Comparison of ENCODE assay signal across 1 cellular context in the genomic region with DNA sequence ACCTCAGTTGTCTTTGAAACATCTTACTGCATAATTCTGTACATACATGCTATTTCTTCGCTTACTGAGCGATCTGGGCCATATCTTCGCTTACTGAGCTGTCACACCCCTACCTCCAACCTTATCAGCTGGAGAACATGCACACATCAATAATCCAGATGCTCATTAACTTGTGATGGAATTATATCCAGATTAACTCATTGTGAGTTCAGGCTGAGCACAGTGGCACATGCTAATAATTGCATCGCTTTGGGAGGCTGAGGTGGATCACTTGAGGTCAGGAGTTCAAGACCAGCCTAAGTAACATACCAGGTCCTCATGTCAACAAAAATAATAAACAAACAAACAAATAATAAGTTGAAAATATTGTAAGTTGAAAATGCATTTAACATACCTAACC.
A peak's percentile ranks its signal among the peaks of the same experiment; 100 is the strongest.
TF ChIP-seq lines count a peak whose summit lies in the region.

No MANE protein-coding gene starts in this region.

TF ChIP-seq in K562, 482 proteins besides CTCF, POLR2A, EP300 and RAD21 (continued from another document and continues in another):
- TF ChIP-seq, protein P1, sequence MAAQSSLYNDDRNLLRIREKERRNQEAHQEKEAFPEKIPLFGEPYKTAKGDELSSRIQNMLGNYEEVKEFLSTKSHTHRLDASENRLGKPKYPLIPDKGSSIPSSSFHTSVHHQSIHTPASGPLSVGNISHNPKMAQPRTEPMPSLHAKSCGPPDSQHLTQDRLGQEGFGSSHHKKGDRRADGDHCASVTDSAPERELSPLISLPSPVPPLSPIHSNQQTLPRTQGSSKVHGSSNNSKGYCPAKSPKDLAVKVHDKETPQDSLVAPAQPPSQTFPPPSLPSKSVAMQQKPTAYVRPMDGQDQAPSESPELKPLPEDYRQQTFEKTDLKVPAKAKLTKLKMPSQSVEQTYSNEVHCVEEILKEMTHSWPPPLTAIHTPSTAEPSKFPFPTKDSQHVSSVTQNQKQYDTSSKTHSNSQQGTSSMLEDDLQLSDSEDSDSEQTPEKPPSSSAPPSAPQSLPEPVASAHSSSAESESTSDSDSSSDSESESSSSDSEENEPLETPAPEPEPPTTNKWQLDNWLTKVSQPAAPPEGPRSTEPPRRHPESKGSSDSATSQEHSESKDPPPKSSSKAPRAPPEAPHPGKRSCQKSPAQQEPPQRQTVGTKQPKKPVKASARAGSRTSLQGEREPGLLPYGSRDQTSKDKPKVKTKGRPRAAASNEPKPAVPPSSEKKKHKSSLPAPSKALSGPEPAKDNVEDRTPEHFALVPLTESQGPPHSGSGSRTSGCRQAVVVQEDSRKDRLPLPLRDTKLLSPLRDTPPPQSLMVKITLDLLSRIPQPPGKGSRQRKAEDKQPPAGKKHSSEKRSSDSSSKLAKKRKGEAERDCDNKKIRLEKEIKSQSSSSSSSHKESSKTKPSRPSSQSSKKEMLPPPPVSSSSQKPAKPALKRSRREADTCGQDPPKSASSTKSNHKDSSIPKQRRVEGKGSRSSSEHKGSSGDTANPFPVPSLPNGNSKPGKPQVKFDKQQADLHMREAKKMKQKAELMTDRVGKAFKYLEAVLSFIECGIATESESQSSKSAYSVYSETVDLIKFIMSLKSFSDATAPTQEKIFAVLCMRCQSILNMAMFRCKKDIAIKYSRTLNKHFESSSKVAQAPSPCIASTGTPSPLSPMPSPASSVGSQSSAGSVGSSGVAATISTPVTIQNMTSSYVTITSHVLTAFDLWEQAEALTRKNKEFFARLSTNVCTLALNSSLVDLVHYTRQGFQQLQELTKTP (IDR thresholded peaks at IDR 0.05; ENCODE audit: low read depth in 1 of 2, partially characterized antibody in 2 of 2), result no peak
- TF ChIP-seq BRD4 (IDR thresholded peaks at IDR 0.05) (no peak), BMI1 (IDR thresholded peaks at IDR 0.05; ENCODE audit: low read length) (no peak), KAT8 (IDR thresholded peaks at IDR 0.05; ENCODE audit: low read depth) (no peak), ZNF445 (CRISPR knock-in tag; IDR thresholded peaks at IDR 0.05; ENCODE audit: low read depth) (no peak), BRCA1 (IDR thresholded peaks at IDR 0.05) (no peak), BRCA1 (CRISPR knock-in tag; IDR thresholded peaks at IDR 0.05) (no peak), CSDE1 (IDR thresholded peaks at IDR 0.05) (no peak), ZNF764 (CRISPR knock-in tag; IDR thresholded peaks at IDR 0.05; ENCODE audit: low read depth) (no peak), TRIM24 (IDR thresholded peaks at IDR 0.05) (peak; percentile 48 to 50; a peak in 2 of 4 replicates), CREM (IDR thresholded peaks at IDR 0.05; ENCODE audit: low read depth) (no peak), L3MBTL2 (IDR thresholded peaks at IDR 0.05) (peak; percentile 60), ZNF583 (CRISPR knock-in tag; IDR thresholded peaks at IDR 0.05) (no peak), NFE2 (IDR thresholded peaks at IDR 0.05; ENCODE audit: low read depth) (no peak), PRMT5 (CRISPR knock-in tag; IDR thresholded peaks at IDR 0.05) (no peak), FOXM1 (IDR thresholded peaks at IDR 0.05; ENCODE audit: low read depth) (no peak), FOXM1 (CRISPR knock-in tag; IDR thresholded peaks at IDR 0.05; ENCODE audit: low read depth) (no peak), ZNF780A (CRISPR knock-in tag; IDR thresholded peaks at IDR 0.05) (no peak), ZNF184 (CRISPR knock-in tag; IDR thresholded peaks at IDR 0.05) (no peak), CBFA2T2 (conservative IDR thresholded peaks at IDR 0.05) (peak; percentile 77), BRF1 (IDR thresholded peaks at IDR 0.05; ENCODE audit: borderline replicate concordance, extremely low read depth, insufficient read length) (no peak)
- TF ChIP-seq, protein P2, sequence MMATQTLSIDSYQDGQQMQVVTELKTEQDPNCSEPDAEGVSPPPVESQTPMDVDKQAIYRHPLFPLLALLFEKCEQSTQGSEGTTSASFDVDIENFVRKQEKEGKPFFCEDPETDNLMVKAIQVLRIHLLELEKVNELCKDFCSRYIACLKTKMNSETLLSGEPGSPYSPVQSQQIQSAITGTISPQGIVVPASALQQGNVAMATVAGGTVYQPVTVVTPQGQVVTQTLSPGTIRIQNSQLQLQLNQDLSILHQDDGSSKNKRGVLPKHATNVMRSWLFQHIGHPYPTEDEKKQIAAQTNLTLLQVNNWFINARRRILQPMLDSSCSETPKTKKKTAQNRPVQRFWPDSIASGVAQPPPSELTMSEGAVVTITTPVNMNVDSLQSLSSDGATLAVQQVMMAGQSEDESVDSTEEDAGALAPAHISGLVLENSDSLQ (IDR thresholded peaks at IDR 0.05), result peak; percentile 47
- TF ChIP-seq, protein P3, sequence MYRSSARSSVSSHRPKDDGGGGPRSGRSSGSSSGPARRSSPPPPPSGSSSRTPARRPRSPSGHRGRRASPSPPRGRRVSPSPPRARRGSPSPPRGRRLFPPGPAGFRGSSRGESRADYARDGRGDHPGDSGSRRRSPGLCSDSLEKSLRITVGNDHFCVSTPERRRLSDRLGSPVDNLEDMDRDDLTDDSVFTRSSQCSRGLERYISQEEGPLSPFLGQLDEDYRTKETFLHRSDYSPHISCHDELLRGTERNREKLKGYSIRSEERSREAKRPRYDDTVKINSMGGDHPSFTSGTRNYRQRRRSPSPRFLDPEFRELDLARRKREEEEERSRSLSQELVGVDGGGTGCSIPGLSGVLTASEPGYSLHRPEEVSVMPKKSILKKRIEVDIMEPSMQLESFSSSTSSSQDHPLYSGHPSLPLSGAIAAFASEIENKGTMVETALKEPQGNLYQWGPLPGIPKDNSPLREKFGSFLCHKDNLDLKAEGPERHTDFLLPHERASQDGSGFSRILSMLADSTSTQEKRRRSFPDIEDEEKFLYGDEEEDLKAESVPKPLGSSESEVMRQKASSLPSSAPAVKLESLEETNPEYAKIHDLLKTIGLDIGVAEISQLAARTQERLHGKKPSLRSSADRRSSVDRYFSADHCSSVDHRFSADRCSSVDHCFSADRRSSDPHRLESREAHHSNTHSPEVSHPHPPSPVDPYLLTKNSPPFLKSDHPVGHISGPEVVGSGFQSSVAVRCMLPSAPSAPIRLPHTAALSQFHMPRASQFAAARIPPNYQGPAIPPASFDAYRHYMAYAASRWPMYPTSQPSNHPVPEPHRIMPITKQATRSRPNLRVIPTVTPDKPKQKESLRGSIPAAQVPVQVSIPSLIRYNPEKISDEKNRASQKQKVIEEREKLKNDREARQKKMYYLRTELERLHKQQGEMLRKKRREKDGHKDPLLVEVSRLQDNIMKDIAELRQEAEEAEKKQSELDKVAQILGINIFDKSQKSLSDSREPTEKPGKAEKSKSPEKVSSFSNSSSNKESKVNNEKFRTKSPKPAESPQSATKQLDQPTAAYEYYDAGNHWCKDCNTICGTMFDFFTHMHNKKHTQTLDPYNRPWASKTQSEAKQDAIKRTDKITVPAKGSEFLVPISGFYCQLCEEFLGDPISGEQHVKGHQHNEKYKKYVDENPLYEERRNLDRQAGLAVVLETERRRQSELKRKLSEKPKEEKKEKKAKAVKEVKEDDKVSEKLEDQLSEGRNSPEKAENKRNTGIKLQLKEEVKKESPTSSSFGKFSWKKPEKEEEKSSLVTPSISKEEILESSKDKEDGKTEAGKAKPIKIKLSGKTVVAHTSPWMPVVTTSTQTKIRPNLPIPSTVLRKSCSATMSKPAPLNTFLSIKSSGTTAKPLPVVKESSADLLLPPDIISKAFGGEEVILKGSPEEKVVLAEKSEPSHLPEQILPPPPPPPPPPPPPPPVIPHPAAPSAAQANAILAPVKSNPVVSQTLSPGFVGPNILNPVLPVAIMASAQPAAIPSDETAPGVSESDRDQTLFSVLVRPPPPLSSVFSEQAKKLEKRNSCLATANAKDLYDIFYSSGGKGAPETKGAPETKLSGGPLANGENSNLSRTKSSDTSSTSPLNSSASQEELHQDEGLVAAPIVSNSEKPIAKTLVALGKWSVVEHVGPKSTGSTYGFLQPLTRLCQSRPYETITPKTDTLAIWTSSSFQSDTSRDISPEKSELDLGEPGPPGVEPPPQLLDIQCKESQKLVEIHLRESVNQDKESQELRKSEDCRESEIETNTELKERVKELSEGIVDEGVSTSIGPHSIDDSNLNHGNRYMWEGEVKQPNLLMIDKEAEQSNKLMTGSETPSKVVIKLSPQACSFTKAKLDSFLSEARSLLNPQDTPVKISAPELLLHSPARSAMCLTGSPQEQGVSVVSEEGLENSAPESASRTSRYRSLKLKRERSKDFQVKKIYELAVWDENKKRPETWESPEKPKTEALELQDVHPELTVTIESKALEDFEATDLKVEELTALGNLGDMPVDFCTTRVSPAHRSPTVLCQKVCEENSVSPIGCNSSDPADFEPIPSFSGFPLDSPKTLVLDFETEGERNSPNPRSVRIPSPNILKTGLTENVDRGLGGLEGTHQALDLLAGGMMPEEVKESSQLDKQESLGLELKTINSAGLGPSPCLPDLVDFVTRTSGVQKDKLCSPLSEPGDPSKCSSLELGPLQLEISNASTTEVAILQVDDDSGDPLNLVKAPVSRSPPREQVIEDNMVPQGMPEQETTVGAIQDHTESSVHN (IDR thresholded peaks at IDR 0.05; ENCODE audit: borderline replicate concordance in 1 of 2, low read depth in 1 of 2), result no peak
- TF ChIP-seq, protein P4, sequence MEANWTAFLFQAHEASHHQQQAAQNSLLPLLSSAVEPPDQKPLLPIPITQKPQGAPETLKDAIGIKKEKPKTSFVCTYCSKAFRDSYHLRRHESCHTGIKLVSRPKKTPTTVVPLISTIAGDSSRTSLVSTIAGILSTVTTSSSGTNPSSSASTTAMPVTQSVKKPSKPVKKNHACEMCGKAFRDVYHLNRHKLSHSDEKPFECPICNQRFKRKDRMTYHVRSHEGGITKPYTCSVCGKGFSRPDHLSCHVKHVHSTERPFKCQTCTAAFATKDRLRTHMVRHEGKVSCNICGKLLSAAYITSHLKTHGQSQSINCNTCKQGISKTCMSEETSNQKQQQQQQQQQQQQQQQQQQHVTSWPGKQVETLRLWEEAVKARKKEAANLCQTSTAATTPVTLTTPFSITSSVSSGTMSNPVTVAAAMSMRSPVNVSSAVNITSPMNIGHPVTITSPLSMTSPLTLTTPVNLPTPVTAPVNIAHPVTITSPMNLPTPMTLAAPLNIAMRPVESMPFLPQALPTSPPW (CRISPR knock-in tag; IDR thresholded peaks at IDR 0.05), result no peak
- TF ChIP-seq, protein P5, sequence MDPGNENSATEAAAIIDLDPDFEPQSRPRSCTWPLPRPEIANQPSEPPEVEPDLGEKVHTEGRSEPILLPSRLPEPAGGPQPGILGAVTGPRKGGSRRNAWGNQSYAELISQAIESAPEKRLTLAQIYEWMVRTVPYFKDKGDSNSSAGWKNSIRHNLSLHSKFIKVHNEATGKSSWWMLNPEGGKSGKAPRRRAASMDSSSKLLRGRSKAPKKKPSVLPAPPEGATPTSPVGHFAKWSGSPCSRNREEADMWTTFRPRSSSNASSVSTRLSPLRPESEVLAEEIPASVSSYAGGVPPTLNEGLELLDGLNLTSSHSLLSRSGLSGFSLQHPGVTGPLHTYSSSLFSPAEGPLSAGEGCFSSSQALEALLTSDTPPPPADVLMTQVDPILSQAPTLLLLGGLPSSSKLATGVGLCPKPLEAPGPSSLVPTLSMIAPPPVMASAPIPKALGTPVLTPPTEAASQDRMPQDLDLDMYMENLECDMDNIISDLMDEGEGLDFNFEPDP (CRISPR knock-in tag; IDR thresholded peaks at IDR 0.05), result no peak
- TF ChIP-seq, protein P6, sequence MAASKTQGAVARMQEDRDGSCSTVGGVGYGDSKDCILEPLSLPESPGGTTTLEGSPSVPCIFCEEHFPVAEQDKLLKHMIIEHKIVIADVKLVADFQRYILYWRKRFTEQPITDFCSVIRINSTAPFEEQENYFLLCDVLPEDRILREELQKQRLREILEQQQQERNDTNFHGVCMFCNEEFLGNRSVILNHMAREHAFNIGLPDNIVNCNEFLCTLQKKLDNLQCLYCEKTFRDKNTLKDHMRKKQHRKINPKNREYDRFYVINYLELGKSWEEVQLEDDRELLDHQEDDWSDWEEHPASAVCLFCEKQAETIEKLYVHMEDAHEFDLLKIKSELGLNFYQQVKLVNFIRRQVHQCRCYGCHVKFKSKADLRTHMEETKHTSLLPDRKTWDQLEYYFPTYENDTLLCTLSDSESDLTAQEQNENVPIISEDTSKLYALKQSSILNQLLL (CRISPR knock-in tag; IDR thresholded peaks at IDR 0.05; ENCODE audit: borderline replicate concordance), result no peak
- TF ChIP-seq, protein P7, sequence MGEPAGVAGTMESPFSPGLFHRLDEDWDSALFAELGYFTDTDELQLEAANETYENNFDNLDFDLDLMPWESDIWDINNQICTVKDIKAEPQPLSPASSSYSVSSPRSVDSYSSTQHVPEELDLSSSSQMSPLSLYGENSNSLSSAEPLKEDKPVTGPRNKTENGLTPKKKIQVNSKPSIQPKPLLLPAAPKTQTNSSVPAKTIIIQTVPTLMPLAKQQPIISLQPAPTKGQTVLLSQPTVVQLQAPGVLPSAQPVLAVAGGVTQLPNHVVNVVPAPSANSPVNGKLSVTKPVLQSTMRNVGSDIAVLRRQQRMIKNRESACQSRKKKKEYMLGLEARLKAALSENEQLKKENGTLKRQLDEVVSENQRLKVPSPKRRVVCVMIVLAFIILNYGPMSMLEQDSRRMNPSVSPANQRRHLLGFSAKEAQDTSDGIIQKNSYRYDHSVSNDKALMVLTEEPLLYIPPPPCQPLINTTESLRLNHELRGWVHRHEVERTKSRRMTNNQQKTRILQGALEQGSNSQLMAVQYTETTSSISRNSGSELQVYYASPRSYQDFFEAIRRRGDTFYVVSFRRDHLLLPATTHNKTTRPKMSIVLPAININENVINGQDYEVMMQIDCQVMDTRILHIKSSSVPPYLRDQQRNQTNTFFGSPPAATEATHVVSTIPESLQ (CRISPR knock-in tag; IDR thresholded peaks at IDR 0.05), result no peak
- TF ChIP-seq, protein P8, sequence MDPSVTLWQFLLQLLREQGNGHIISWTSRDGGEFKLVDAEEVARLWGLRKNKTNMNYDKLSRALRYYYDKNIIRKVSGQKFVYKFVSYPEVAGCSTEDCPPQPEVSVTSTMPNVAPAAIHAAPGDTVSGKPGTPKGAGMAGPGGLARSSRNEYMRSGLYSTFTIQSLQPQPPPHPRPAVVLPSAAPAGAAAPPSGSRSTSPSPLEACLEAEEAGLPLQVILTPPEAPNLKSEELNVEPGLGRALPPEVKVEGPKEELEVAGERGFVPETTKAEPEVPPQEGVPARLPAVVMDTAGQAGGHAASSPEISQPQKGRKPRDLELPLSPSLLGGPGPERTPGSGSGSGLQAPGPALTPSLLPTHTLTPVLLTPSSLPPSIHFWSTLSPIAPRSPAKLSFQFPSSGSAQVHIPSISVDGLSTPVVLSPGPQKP (CRISPR knock-in tag; IDR thresholded peaks at IDR 0.05), result no peak
- TF ChIP-seq, protein P9, sequence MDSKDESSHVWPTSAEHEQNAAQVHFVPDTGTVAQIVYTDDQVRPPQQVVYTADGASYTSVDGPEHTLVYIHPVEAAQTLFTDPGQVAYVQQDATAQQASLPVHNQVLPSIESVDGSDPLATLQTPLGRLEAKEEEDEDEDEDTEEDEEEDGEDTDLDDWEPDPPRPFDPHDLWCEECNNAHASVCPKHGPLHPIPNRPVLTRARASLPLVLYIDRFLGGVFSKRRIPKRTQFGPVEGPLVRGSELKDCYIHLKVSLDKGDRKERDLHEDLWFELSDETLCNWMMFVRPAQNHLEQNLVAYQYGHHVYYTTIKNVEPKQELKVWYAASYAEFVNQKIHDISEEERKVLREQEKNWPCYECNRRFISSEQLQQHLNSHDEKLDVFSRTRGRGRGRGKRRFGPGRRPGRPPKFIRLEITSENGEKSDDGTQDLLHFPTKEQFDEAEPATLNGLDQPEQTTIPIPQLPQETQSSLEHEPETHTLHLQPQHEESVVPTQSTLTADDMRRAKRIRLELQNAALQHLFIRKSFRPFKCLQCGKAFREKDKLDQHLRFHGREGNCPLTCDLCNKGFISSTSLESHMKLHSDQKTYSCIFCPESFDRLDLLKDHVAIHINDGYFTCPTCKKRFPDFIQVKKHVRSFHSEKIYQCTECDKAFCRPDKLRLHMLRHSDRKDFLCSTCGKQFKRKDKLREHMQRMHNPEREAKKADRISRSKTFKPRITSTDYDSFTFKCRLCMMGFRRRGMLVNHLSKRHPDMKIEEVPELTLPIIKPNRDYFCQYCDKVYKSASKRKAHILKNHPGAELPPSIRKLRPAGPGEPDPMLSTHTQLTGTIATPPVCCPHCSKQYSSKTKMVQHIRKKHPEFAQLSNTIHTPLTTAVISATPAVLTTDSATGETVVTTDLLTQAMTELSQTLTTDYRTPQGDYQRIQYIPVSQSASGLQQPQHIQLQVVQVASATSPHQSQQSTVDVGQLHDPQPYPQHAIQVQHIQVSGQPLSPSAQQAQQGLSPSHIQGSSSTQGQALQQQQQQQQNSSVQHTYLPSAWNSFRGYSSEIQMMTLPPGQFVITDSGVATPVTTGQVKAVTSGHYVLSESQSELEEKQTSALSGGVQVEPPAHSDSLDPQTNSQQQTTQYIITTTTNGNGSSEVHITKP (IDR thresholded peaks at IDR 0.05; ENCODE audit: partially characterized antibody), result no peak
